1 cellular context compared by ENCODE assay signal in genomic region chr5:131164931-131165727, GRCh38.
TF ChIP-seq lines count a peak whose summit lies in the region.

HINT1 (minus strand) TSS chr5:131165256; CDS start chr5:131165205, 51 bp downstream.

TF ChIP-seq in K562, 482 proteins besides CTCF, POLR2A, EP300 and RAD21 (continued from another document and continues in another):
- TF ChIP-seq ZFP91 (CRISPR knock-in tag; IDR thresholded peaks at IDR 0.05) (peak; percentile 44; the same call in 1 of the 2 replicates), KDM2B (CRISPR knock-in tag; IDR thresholded peaks at IDR 0.05) (no peak; the same call in 1 of the 2 replicates), NFIC (IDR thresholded peaks at IDR 0.05) (0 out of 2 replicates have a peak, but pooled peaks have one; percentile 15), SAP30 (IDR thresholded peaks at IDR 0.05; ENCODE audit: borderline replicate concordance, insufficient read depth, low read depth, low read length, poor library complexity, severe bottlenecking) (peak; percentile 26), PML (IDR thresholded peaks at IDR 0.05; ENCODE audit: low read length) (peak; percentile 57), MEIS2 (IDR thresholded peaks at IDR 0.05; ENCODE audit: partially characterized antibody) (peak; percentile 98), PHTF2 (CRISPR knock-in tag; IDR thresholded peaks at IDR 0.05) (no peak), JUND (IDR thresholded peaks at IDR 0.05; ENCODE audit: borderline replicate concordance, low read depth, low read length) (peak; percentile 14; the same call in 1 of the 2 replicates), JUND (tag; IDR thresholded peaks at IDR 0.05; ENCODE audit: borderline replicate concordance, low read depth, low read length) (no peak; the same call in 2 of the 3 replicates), HES1 (IDR thresholded peaks at IDR 0.05; ENCODE audit: low read depth) (peak; percentile 88), SP1 (CRISPR knock-in tag; IDR thresholded peaks at IDR 0.05) (0 out of 2 replicates have a peak, but pooled peaks have one; percentile 35), CUX1 (CRISPR knock-in tag; IDR thresholded peaks at IDR 0.05) (no peak), RBM39 (optimal IDR thresholded peaks at IDR 0.05; ENCODE audit: low read depth, low read length) (peak; percentile 85), E2F6 (IDR thresholded peaks at IDR 0.05; ENCODE audit: borderline replicate concordance in 1 of 2, extremely low read depth in 1 of 2, insufficient read depth in 1 of 2, insufficient read length in 1 of 2, low read depth in 1 of 2, low read length in 1 of 2, poor library complexity in 1 of 2, severe bottlenecking in 1 of 2) (peak; percentile 36 to 77), TAF1 (IDR thresholded peaks at IDR 0.05; ENCODE audit: control insufficient read depth, extremely low read depth, insufficient read depth, low read length, severe bottlenecking) (peak; percentile 91), MAZ (CRISPR knock-in tag; conservative IDR thresholded peaks at IDR 0.05 in 1 of 2, IDR thresholded peaks at IDR 0.05 in 1 of 2) (peak in 1 of 2 experiments; percentile 68; a peak in 3 of 4 replicates), GMEB1 (CRISPR knock-in tag; IDR thresholded peaks at IDR 0.05) (peak; percentile 46), PHB (CRISPR knock-in tag; IDR thresholded peaks at IDR 0.05) (0 out of 2 replicates have a peak, but pooled peaks have one; percentile 18), NR4A1 (CRISPR knock-in tag; IDR thresholded peaks at IDR 0.05) (0 out of 2 replicates have a peak, but pooled peaks have one; percentile 23), NR4A1 (tag; IDR thresholded peaks at IDR 0.05) (no peak), ZBTB17 (CRISPR knock-in tag; IDR thresholded peaks at IDR 0.05) (no peak), TSHZ1 (CRISPR knock-in tag; IDR thresholded peaks at IDR 0.05) (no peak), PHF8 (IDR thresholded peaks at IDR 0.05; ENCODE audit: borderline replicate concordance, low read length) (peak; percentile 81; the same call in 1 of the 2 replicates), CTCFL (IDR thresholded peaks at IDR 0.05; ENCODE audit: borderline replicate concordance, insufficient read depth, low read depth, low read length, poor library complexity, severe bottlenecking) (peak; percentile 42), PTTG1 (tag; IDR thresholded peaks at IDR 0.05; ENCODE audit: low read depth) (no peak), ETV1 (tag; conservative IDR thresholded peaks at IDR 0.05; ENCODE audit: low read depth) (peak; percentile 37; the same call in 1 of the 2 replicates), ZEB2 (IDR thresholded peaks at IDR 0.05) (0 out of 2 replicates have a peak, but pooled peaks have one; percentile 37), POLR2B (IDR thresholded peaks at IDR 0.05; ENCODE audit: low read depth, partially characterized antibody) (peak; percentile 95), SNIP1 (IDR thresholded peaks at IDR 0.05; ENCODE audit: low read depth) (no peak), DIDO1 (tag; IDR thresholded peaks at IDR 0.05; ENCODE audit: low read depth) (0 out of 2 replicates have a peak, but pooled peaks have one; percentile 29), MTA3 (IDR thresholded peaks at IDR 0.05; ENCODE audit: borderline replicate concordance) (0 out of 2 replicates have a peak, but pooled peaks have one; percentile 37), MYC (IDR thresholded peaks at IDR 0.05; ENCODE audit: low read depth, low read length) (peak; percentile 64; the same call in 1 of the 2 replicates), MYC (CRISPR knock-in tag; IDR thresholded peaks at IDR 0.05; ENCODE audit: borderline replicate concordance, low read depth) (no peak), ATF7 (IDR thresholded peaks at IDR 0.05) (peak; percentile 45; the same call in 1 of the 2 replicates), HEY1 (CRISPR knock-in tag; IDR thresholded peaks at IDR 0.05; ENCODE audit: borderline replicate concordance) (no peak), NRF1 (conservative IDR thresholded peaks at IDR 0.05 in 1 of 2, IDR thresholded peaks at IDR 0.05 in 1 of 2) (peak; percentile 99), ETV6 (IDR thresholded peaks at IDR 0.05; ENCODE audit: borderline replicate concordance in 1 of 2, low read depth in 2 of 2, low read length in 1 of 2) (no peak), ETV6 (CRISPR knock-in tag; IDR thresholded peaks at IDR 0.05; ENCODE audit: borderline replicate concordance) (0 out of 2 replicates have a peak, but pooled peaks have one; percentile 20), TCF3 (CRISPR knock-in tag; IDR thresholded peaks at IDR 0.05) (peak; percentile 5; the same call in 1 of the 2 replicates), ZFP36 (IDR thresholded peaks at IDR 0.05; ENCODE audit: low read depth, low read length, partially characterized antibody) (peak; percentile 49), HNRNPLL (IDR thresholded peaks at IDR 0.05; ENCODE audit: low read depth, low read length, poor library complexity, severe bottlenecking) (peak; percentile 68)
